16 cellular contexts compared by ENCODE assay signal in genomic region chr17:29146369-29146972, GRCh38. TPM values are rescaled to one million over a fixed set of nuclear protein-coding genes. Genes with fewer than 3 reads are reported as not detected.
A peak's percentile ranks its signal among the peaks of the same experiment; 100 is the strongest.
DNase-seq lines count a peak whose midpoint lies in the region; ATAC-seq, FAIRE-seq and TF ChIP-seq lines count a peak whose summit lies in the region.
"Had no signal": no experiment of that assay in that cellular context is flagged by ENCODE, and none has a peak within 500 bp of the region (broad histone marks: within the 10 kb centered on the region; RNA-seq: fewer than 3 reads in every experiment).

No MANE protein-coding gene starts in this region.

- H3K4me2 ChIP-seq in mesendoderm (ENCODE audit: low read length), result no peak overlapping the region

- no peak overlapping the region for H3K23ac ChIP-seq in mesendoderm (ENCODE audit: low read length)

- peaks cover 38% of the 10 kb centered on the region for H3K4me1 ChIP-seq in CD4-positive, alpha-beta memory T cell (ENCODE audit: insufficient read depth, low read length)
- peaks cover 7% of the 10 kb centered on the region for H3K4me1 ChIP-seq in mesendoderm (ENCODE audit: control insufficient read depth, low read depth, low read length)

- H3K56ac ChIP-seq in mesendoderm (ENCODE audit: low read length), result peak overlapping the region; percentile 18

- no peak overlapping the region for H3K4ac ChIP-seq in mesendoderm (ENCODE audit: low read depth, low read length)

- H2AK5ac ChIP-seq in mesendoderm (ENCODE audit: low read length), result no peak overlapping the region

- no peak overlapping the region for H4K8ac ChIP-seq in mesendoderm (ENCODE audit: low read depth, low read length)

- no peak for TF ChIP-seq POLR2A in GM12892 (IDR thresholded peaks at IDR 0.05; ENCODE audit: low read depth, low read length)

- H2BK5ac ChIP-seq in mesendoderm (ENCODE audit: low read length), result no peak overlapping the region

- no peak overlapping the region for H4K5ac ChIP-seq in mesendoderm (ENCODE audit: low read length)

- intact Hi-C loops in CD4-positive, alpha-beta memory T cell (cut with micrococcal nuclease), result loop anchor here (10.0 kb wide), 1 partner anchor 388 kb away; no protein-coding TSS in a partner anchor
- intact Hi-C loops in activated T-helper 2 cell treated with anti-CD3 and anti-CD28 coated beads, Interferon-gamma antibody, Interleukin-2, Interleukin-4, amounts not matched to agents 10 μg/mL and 5 μg/mL and 100 μg/mL, durations not matched to agents 14 hours and 24 hours and 36 hours (cut with micrococcal nuclease), result loop anchor here (10.0 kb wide), 2 partner anchors 418 to 422 kb away; partner anchors contain the start of genes ABHD15, NEK8, TLCD1 and TP53I13

- peak overlapping the region in 6 of 7 donors; percentile 7 to 84 (median 56) for H3K27ac Mint-ChIP-seq in CD4-positive, alpha-beta memory T cell
- peak overlapping the region; percentile 53 for H3K27ac Mint-ChIP-seq in activated T-helper 2 cell treated with anti-CD3 and anti-CD28 coated beads, Interferon-gamma antibody, Interleukin-2, Interleukin-4, amounts not matched to agents 10 μg/mL and 5 μg/mL and 100 μg/mL, durations not matched to agents 14 hours and 24 hours and 36 hours

- no peak overlapping the region for H2BK15ac ChIP-seq in mesendoderm (replicated peaks; ENCODE audit: low read depth)

- H3K4me1 Mint-ChIP-seq in CD4-positive, alpha-beta memory T cell, result peaks cover 29 to 67% (median 45%) of the 10 kb centered on the region in 4 donors
- peaks cover 52% of the 10 kb centered on the region for H3K4me1 Mint-ChIP-seq in activated T-helper 2 cell treated with anti-CD3 and anti-CD28 coated beads, Interferon-gamma antibody, Interleukin-2, Interleukin-4, amounts not matched to agents 10 μg/mL and 5 μg/mL and 100 μg/mL, durations not matched to agents 14 hours and 24 hours and 36 hours (ENCODE audit: low read depth)

- H3K79me1 ChIP-seq in mesendoderm (ENCODE audit: low read length), result no peaks in the 10 kb centered on the region

- no peaks in the 10 kb centered on the region for H3K36me3 ChIP-seq in CD4-positive, alpha-beta memory T cell (ENCODE audit: insufficient read depth, low read length)
- no peaks in the 10 kb centered on the region for H3K36me3 ChIP-seq in mesendoderm (ENCODE audit: control insufficient read depth, insufficient read depth, low read length)

- no peak overlapping the region for H3K4me3 ChIP-seq in CD4-positive, alpha-beta memory T cell (ENCODE audit: low read length in 2 of 2)
- H3K4me3 ChIP-seq in mesendoderm (ENCODE audit: low read length), result no peak overlapping the region

- H3K36me3 Mint-ChIP-seq in CD4-positive, alpha-beta memory T cell, result no peaks in the 10 kb centered on the region
- H3K36me3 Mint-ChIP-seq in activated T-helper 2 cell treated with anti-CD3 and anti-CD28 coated beads, Interferon-gamma antibody, Interleukin-2, Interleukin-4, amounts not matched to agents 10 μg/mL and 5 μg/mL and 100 μg/mL, durations not matched to agents 14 hours and 24 hours and 36 hours (ENCODE audit: low read depth), result no peaks in the 10 kb centered on the region
- H3K36me3 Mint-ChIP-seq: CD4-positive, CD25-positive, alpha-beta regulatory T cell had no signal

- no peaks in the 10 kb centered on the region for H3K9me3 Mint-ChIP-seq in CD4-positive, alpha-beta memory T cell
- no peaks in the 10 kb centered on the region for H3K9me3 Mint-ChIP-seq in activated T-helper 2 cell treated with anti-CD3 and anti-CD28 coated beads, Interferon-gamma antibody, Interleukin-2, Interleukin-4, amounts not matched to agents 10 μg/mL and 5 μg/mL and 100 μg/mL, durations not matched to agents 14 hours and 24 hours and 36 hours
- H3K9me3 Mint-ChIP-seq: CD4-positive, CD25-positive, alpha-beta regulatory T cell; neural crest cell had no signal

- H3K9me3 ChIP-seq in CD4-positive, alpha-beta memory T cell (ENCODE audit: control insufficient read depth in 1 of 2, low read length in 2 of 2), result no peaks in the 10 kb centered on the region

- H3K9ac ChIP-seq in mesendoderm (ENCODE audit: low read length), result peak overlapping the region; percentile 10

- H3K27me3 Mint-ChIP-seq in CD4-positive, alpha-beta memory T cell, result no peaks in the 10 kb centered on the region
- H3K27me3 Mint-ChIP-seq in activated T-helper 2 cell treated with anti-CD3 and anti-CD28 coated beads, Interferon-gamma antibody, Interleukin-2, Interleukin-4, amounts not matched to agents 10 μg/mL and 5 μg/mL and 100 μg/mL, durations not matched to agents 14 hours and 24 hours and 36 hours (ENCODE audit: low read depth), result no peaks in the 10 kb centered on the region
- H3K27me3 Mint-ChIP-seq: CD4-positive, CD25-positive, alpha-beta regulatory T cell had no signal

- no peak overlapping the region for H3K27ac ChIP-seq in CD4-positive, alpha-beta memory T cell (ENCODE audit: low read depth, low read length)
- H3K27ac ChIP-seq in mesendoderm (ENCODE audit: low read depth, low read length), result no peak overlapping the region

- ATAC-seq in GM18519 (IDR thresholded peaks at IDR 0.05; ENCODE audit: low FRiP score, unreplicated experiment), result no peak
- ATAC-seq: esophagus mucosa, sciatic nerve had no signal

- no CpG with 5 or more reads among the region's 2 CpGs for WGBS in mesendoderm (ENCODE audit: extremely low coverage, insufficient coverage, low lambda C conversion rate)

- FAIRE-seq in GM12892 (lab: Jason Lieb, UNC), result peak; percentile 5
- FAIRE-seq: RCC 7860 had no signal

- H3K79me2 ChIP-seq in mesendoderm (ENCODE audit: control insufficient read depth, insufficient read depth, low read length), result no peaks in the 10 kb centered on the region

- POLR2A ChIA-PET in CD4-positive, alpha-beta memory T cell (lab: Charles Lee; ENCODE audit: partially characterized antibody), result interaction anchor here (0.6 to 2.3 kb wide), 8 partner anchors 14 to 195 kb away, joined by 3 to 19 read pairs (median 5); partner anchors contain the start of genes MYO18A, NUFIP2 and PHF12

- H2BK120ac ChIP-seq in mesendoderm (ENCODE audit: low read depth, low read length), result no peak overlapping the region

- H3K18ac ChIP-seq in mesendoderm (ENCODE audit: low read length), result no peak overlapping the region

- DNase-seq in CD4-positive, alpha-beta memory T cell, result no peak
- DNase-seq in GM12892 (ENCODE audit: insufficient read length) (no peak), mesendoderm (no peak), NCI-H2227 (lab: John Stamatoyannopoulos, UW; ENCODE audit: unreplicated experiment) (no peak), DMS53 (lab: John Stamatoyannopoulos, UW) (no peak)
- no peak for DNase-seq in activated T-helper 2 cell treated with anti-CD3 and anti-CD28 coated beads, Interferon-gamma antibody, Interleukin-2, Interleukin-4, amounts not matched to agents 10 μg/mL and 5 μg/mL and 100 μg/mL, durations not matched to agents 14 hours and 24 hours and 36 hours (ENCODE audit: low spot score)
- DNase-seq: CD4-positive, CD25-positive, alpha-beta regulatory T cell; hippocampal formation; NCI-H1105 treated with DMSO at 0.1 percent for 48 hours; stimulated activated CD4-positive, alpha-beta T cell treated with anti-CD3 and anti-CD28 coated beads, Interleukin-4, amount 100 ng/mL, for 4 hours; stimulated activated naive CD4-positive, alpha-beta T cell had no signal

- CTCF ChIA-PET in CD4-positive, alpha-beta memory T cell (lab: Charles Lee; ENCODE audit: partially characterized antibody), result interaction anchor here (1.0 to 17.1 kb wide), 15 partner anchors 9 to 390 kb away, joined by 3 to 465 read pairs (median 10); partner anchors contain the start of genes MYO18A and NUFIP2

- no peak overlapping the region for H3K4me3 Mint-ChIP-seq in CD4-positive, alpha-beta memory T cell
- peak overlapping the region; percentile 6 for H3K4me3 Mint-ChIP-seq in activated T-helper 2 cell treated with anti-CD3 and anti-CD28 coated beads, Interferon-gamma antibody, Interleukin-2, Interleukin-4, amounts not matched to agents 10 μg/mL and 5 μg/mL and 100 μg/mL, durations not matched to agents 14 hours and 24 hours and 36 hours (ENCODE audit: low read depth)
- H3K4me3 Mint-ChIP-seq: neural crest cell had no signal

- H3K27me3 ChIP-seq in CD4-positive, alpha-beta memory T cell (ENCODE audit: insufficient read depth, low read length), result no peaks in the 10 kb centered on the region
- H3K27me3 ChIP-seq in mesendoderm (ENCODE audit: insufficient read depth, low read length, poor library complexity), result no peaks in the 10 kb centered on the region

RNA-seq across cellular contexts. Expression of gene MYO18A, which starts 33.7 kb away (rescaled TPM):
- 100 to 1,000 TPM; 134 to 136 TPM for total RNA-seq in CD4-positive, alpha-beta memory T cell
- 10 to 100 TPM in 1 of 2 donors, 1 to 10 TPM in 1; 6.0 to 44.9 TPM for polyA plus RNA-seq in CD4-positive, alpha-beta memory T cell
- 25.1 TPM for polyA plus RNA-seq in GM12892 (2012; ENCODE audit: missing spikeins)
- 49.5 and 50.3 TPM in 2 replicates for total RNA-seq in activated T-helper 2 cell treated with anti-CD3 and anti-CD28 coated beads, Interferon-gamma antibody, Interleukin-2, Interleukin-4, amounts not matched to agents 10 μg/mL and 5 μg/mL and 100 μg/mL, durations not matched to agents 14 hours and 24 hours and 36 hours
- polyA plus RNA-seq in mesendoderm (2013, experiment 1 of 2), result 12.7 TPM
- 11.4 TPM for polyA plus RNA-seq in mesendoderm (2013, experiment 2 of 2)
